ENCODE assay signal across 1 cellular context in the genomic region with DNA sequence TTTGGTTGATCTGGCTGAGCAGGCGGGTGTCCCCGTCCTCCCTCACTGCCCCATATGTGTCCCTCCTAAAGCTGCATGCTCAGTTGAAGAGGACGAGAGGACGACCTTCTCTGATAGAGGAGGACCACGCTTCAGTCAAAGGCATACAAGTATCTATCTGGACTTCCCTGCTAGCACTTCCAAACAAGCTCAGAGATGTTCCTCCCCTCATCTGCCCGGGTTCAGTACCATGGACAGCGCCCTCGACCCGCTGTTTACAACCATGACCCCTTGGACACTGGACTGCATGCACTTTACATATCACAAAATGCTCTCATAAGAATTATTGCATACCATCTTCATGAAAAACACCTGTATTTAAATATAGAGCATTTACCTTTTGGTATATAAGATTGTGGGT.
A peak's percentile ranks its signal among the peaks of the same experiment; 100 is the strongest.
TF ChIP-seq lines count a peak whose summit lies in the region.

No MANE protein-coding gene starts in this region.

TF ChIP-seq in A549, 52 proteins besides CTCF, POLR2A, EP300 and RAD21 (continued from another document):
- TF ChIP-seq, protein P1, sequence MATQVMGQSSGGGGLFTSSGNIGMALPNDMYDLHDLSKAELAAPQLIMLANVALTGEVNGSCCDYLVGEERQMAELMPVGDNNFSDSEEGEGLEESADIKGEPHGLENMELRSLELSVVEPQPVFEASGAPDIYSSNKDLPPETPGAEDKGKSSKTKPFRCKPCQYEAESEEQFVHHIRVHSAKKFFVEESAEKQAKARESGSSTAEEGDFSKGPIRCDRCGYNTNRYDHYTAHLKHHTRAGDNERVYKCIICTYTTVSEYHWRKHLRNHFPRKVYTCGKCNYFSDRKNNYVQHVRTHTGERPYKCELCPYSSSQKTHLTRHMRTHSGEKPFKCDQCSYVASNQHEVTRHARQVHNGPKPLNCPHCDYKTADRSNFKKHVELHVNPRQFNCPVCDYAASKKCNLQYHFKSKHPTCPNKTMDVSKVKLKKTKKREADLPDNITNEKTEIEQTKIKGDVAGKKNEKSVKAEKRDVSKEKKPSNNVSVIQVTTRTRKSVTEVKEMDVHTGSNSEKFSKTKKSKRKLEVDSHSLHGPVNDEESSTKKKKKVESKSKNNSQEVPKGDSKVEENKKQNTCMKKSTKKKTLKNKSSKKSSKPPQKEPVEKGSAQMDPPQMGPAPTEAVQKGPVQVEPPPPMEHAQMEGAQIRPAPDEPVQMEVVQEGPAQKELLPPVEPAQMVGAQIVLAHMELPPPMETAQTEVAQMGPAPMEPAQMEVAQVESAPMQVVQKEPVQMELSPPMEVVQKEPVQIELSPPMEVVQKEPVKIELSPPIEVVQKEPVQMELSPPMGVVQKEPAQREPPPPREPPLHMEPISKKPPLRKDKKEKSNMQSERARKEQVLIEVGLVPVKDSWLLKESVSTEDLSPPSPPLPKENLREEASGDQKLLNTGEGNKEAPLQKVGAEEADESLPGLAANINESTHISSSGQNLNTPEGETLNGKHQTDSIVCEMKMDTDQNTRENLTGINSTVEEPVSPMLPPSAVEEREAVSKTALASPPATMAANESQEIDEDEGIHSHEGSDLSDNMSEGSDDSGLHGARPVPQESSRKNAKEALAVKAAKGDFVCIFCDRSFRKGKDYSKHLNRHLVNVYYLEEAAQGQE (IDR thresholded peaks at IDR 0.05), result peak; percentile 97
